Comparison of ENCODE assay signal across 9 cellular contexts in the genomic region with DNA sequence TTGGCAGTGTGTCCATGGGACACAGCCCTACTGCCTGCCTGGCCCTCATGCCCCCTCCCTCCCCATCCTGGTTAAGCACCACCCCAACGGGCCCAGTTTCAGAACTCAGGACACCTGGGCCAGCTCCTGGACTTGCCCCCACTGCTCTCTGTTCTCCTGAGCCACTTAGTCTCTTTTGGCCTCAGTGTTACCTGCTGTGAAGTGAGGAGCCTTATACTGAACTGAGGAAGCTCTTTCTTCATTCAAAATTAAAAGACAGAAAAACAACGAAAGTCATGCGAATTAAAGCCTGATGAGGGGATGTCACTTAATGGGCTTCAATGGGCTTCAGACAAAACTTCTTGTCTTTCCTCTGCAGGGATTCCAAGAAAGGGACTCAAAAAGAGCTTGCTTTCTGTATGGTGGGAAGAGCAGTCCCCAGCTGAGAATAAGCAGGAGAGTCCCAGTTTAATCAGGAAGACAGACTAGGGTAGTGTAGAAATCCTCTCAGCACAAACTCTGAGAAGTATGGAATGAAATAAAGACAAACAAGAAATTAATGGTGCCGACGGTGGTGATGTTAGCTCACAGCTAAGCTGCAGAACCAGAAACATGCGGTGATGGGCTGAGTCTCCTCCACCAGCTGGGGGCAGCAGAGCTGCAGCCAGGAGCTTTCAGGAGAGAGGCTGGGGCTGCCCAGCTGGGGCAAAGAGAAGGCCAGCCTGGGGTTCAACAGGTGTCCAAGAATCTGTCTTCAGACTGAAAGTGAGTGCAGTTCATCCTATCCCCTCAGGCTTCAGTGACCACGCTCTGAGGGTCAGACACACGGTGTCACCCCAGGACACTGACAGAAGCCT.
DNase-seq lines count a peak whose midpoint lies in the region; ATAC-seq, FAIRE-seq and TF ChIP-seq lines count a peak whose summit lies in the region.
"Had no signal": no experiment of that assay in that cellular context is flagged by ENCODE, and none has a peak within 500 bp of the region (broad histone marks: within the 10 kb centered on the region; RNA-seq: fewer than 3 reads in every experiment).

No MANE protein-coding gene starts in this region.

- no peak overlapping the region for H2AFZ ChIP-seq in GM23338

- H3K27ac ChIP-seq in GM23338 (ENCODE audit: low read depth): no peak overlapping the region

- H3K36me3 Mint-ChIP-seq in GM23338 (ENCODE audit: low read depth): no peaks in the 10 kb centered on the region
- no peaks in the 10 kb centered on the region for H3K36me3 Mint-ChIP-seq in T-helper 2 cell treated with Interferon-gamma antibody and Interleukin-4, amounts not matched to agents 5 μg/mL and 100 μg/mL, for 36 hours (ENCODE audit: low read depth)
- no peaks in the 10 kb centered on the region for H3K36me3 Mint-ChIP-seq in effector memory CD8-positive, alpha-beta T cell (ENCODE audit: insufficient read depth)
- H3K36me3 Mint-ChIP-seq in neural crest cell (ENCODE audit: low read depth): no peaks in the 10 kb centered on the region

- peak; percentile 34 for TF ChIP-seq CTCF in D721Med (IDR thresholded peaks at IDR 0.05; ENCODE audit: insufficient read depth, missing control alignments)
- peak; percentile 69 to 75 for TF ChIP-seq CTCF in GM23338 (conservative IDR thresholded peaks at IDR 0.05; ENCODE audit: low read depth in 2 of 2)
- peak; percentile 65 for TF ChIP-seq CTCF in neural crest cell (conservative IDR thresholded peaks at IDR 0.05)

- no peaks in the 10 kb centered on the region for H4K20me1 ChIP-seq in GM23338 (replicated peaks; ENCODE audit: insufficient read depth)

- H3K27me3 Mint-ChIP-seq in GM23338 (ENCODE audit: insufficient read depth, low read depth, poor library complexity) (peaks cover 55% of the 10 kb centered on the region), neural crest cell (ENCODE audit: low read depth) (peaks cover 76% of the 10 kb centered on the region)
- peaks cover 15% of the 10 kb centered on the region for H3K27me3 Mint-ChIP-seq in T-helper 2 cell treated with Interferon-gamma antibody and Interleukin-4, amounts not matched to agents 5 μg/mL and 100 μg/mL, for 36 hours (ENCODE audit: low read depth)
- H3K27me3 Mint-ChIP-seq in effector memory CD8-positive, alpha-beta T cell: no peaks in the 10 kb centered on the region

- H3K27me3 ChIP-seq in GM23338 (ENCODE audit: insufficient read depth): peaks cover 75% of the 10 kb centered on the region

- FAIRE-seq in D721Med (lab: Jason Lieb, UNC): no peak

- no peak overlapping the region for H3K4me3 ChIP-seq in GM23338

- H3K4me1 ChIP-seq in GM23338 (ENCODE audit: insufficient read depth): no peaks in the 10 kb centered on the region

- H3F3A ChIP-seq in GM23338 (replicated peaks; ENCODE audit: low read depth): no peaks in the 10 kb centered on the region

- H3K4me1 Mint-ChIP-seq in GM23338 (peaks cover 19% of the 10 kb centered on the region), neural crest cell (no peaks in the 10 kb centered on the region)
- H3K4me1 Mint-ChIP-seq in T-helper 2 cell treated with Interferon-gamma antibody and Interleukin-4, amounts not matched to agents 5 μg/mL and 100 μg/mL, for 36 hours (ENCODE audit: low read depth): no peaks in the 10 kb centered on the region
- peaks cover 39 to 55% of the 10 kb centered on the region in 2 donors for H3K4me1 Mint-ChIP-seq in effector memory CD8-positive, alpha-beta T cell (ENCODE audit: low read depth in 2 of 2)

- no peaks in the 10 kb centered on the region for H3K36me3 ChIP-seq in GM23338 (ENCODE audit: insufficient read depth)

- no peak for DNase-seq in D721Med (ENCODE audit: insufficient read length, low spot score)
- peak; percentile 70 for DNase-seq in GM23338 (ENCODE audit: low spot score)
- peak; percentile 14 for DNase-seq in T-helper 2 cell treated with Interferon-gamma antibody and Interleukin-4, amounts not matched to agents 5 μg/mL and 100 μg/mL, for 36 hours (ENCODE audit: low spot score)
- peak; percentile 60 to 66 (median 62) for DNase-seq in effector memory CD8-positive, alpha-beta T cell
- peak; percentile 39 for DNase-seq in neural crest cell (ENCODE audit: low read depth, low spot score)

- H3K4me3 Mint-ChIP-seq in GM23338 (no peak overlapping the region), neural crest cell (no peak overlapping the region)
- no peak overlapping the region for H3K4me3 Mint-ChIP-seq in T-helper 2 cell treated with Interferon-gamma antibody and Interleukin-4, amounts not matched to agents 5 μg/mL and 100 μg/mL, for 36 hours
- H3K4me3 Mint-ChIP-seq in effector memory CD8-positive, alpha-beta T cell: peak overlapping the region; percentile 23 to 45
- H3K4me3 Mint-ChIP-seq: T-helper 1 cell treated with Interleukin-12 subunit alpha and Interleukin-12 subunit beta and Interleukin-4 antibody, amounts not matched to agents 30 μg/mL and 1 μg/mL, for 36 hours had no signal

- H3K9me3 Mint-ChIP-seq in GM23338: no peaks in the 10 kb centered on the region
- no peaks in the 10 kb centered on the region for H3K9me3 Mint-ChIP-seq in T-helper 2 cell treated with Interferon-gamma antibody and Interleukin-4, amounts not matched to agents 5 μg/mL and 100 μg/mL, for 36 hours
- no peaks in the 10 kb centered on the region for H3K9me3 Mint-ChIP-seq in effector memory CD8-positive, alpha-beta T cell
- no peaks in the 10 kb centered on the region for H3K9me3 Mint-ChIP-seq in neural crest cell
- H3K9me3 Mint-ChIP-seq: T-helper 1 cell treated with Interleukin-12 subunit alpha and Interleukin-12 subunit beta and Interleukin-4 antibody, amounts not matched to agents 30 μg/mL and 1 μg/mL, for 36 hours had no signal

- no peak overlapping the region for H3K4me2 ChIP-seq in GM23338

- peak; percentile 92 for ATAC-seq in GM23338
- ATAC-seq in effector memory CD8-positive, alpha-beta T cell (replicated peaks): peak; percentile 82
- ATAC-seq in HG03139 (IDR thresholded peaks at IDR 0.05; ENCODE audit: unreplicated experiment): no peak
- no peak for ATAC-seq in GM19351 (IDR thresholded peaks at IDR 0.05; ENCODE audit: unreplicated experiment)
- no peak for ATAC-seq in HG02571 (IDR thresholded peaks at IDR 0.05; ENCODE audit: unreplicated experiment)

- no peak overlapping the region for H3K27ac Mint-ChIP-seq in GM23338
- no peak overlapping the region for H3K27ac Mint-ChIP-seq in T-helper 2 cell treated with Interferon-gamma antibody and Interleukin-4, amounts not matched to agents 5 μg/mL and 100 μg/mL, for 36 hours
- H3K27ac Mint-ChIP-seq in effector memory CD8-positive, alpha-beta T cell: no peak overlapping the region
- H3K27ac Mint-ChIP-seq in neural crest cell (ENCODE audit: unreplicated experiment): no peak overlapping the region
- H3K27ac Mint-ChIP-seq: T-helper 1 cell treated with Interleukin-12 subunit alpha and Interleukin-12 subunit beta and Interleukin-4 antibody, amounts not matched to agents 30 μg/mL and 1 μg/mL, for 36 hours had no signal

- H3K9me2 ChIP-seq in GM23338 (ENCODE audit: insufficient read depth): no peaks in the 10 kb centered on the region

- no peaks in the 10 kb centered on the region for H3K79me2 ChIP-seq in GM23338 (replicated peaks; ENCODE audit: insufficient read depth)

TF ChIP-seq in GM23338, 12 proteins besides CTCF, POLR2A, EP300 and RAD21:
- no peak for TF ChIP-seq POLR2AphosphoS5 (IDR thresholded peaks at IDR 0.05; ENCODE audit: low read depth)
- no peak for TF ChIP-seq ZNF114 (CRISPR knock-in tag; IDR thresholded peaks at IDR 0.05)
- TF ChIP-seq NANOG (IDR thresholded peaks at IDR 0.05; ENCODE audit: borderline replicate concordance): no peak
- no peak for TF ChIP-seq CREB1 (CRISPR knock-in tag; IDR thresholded peaks at IDR 0.05; ENCODE audit: low read depth)
- TF ChIP-seq, protein P1, sequence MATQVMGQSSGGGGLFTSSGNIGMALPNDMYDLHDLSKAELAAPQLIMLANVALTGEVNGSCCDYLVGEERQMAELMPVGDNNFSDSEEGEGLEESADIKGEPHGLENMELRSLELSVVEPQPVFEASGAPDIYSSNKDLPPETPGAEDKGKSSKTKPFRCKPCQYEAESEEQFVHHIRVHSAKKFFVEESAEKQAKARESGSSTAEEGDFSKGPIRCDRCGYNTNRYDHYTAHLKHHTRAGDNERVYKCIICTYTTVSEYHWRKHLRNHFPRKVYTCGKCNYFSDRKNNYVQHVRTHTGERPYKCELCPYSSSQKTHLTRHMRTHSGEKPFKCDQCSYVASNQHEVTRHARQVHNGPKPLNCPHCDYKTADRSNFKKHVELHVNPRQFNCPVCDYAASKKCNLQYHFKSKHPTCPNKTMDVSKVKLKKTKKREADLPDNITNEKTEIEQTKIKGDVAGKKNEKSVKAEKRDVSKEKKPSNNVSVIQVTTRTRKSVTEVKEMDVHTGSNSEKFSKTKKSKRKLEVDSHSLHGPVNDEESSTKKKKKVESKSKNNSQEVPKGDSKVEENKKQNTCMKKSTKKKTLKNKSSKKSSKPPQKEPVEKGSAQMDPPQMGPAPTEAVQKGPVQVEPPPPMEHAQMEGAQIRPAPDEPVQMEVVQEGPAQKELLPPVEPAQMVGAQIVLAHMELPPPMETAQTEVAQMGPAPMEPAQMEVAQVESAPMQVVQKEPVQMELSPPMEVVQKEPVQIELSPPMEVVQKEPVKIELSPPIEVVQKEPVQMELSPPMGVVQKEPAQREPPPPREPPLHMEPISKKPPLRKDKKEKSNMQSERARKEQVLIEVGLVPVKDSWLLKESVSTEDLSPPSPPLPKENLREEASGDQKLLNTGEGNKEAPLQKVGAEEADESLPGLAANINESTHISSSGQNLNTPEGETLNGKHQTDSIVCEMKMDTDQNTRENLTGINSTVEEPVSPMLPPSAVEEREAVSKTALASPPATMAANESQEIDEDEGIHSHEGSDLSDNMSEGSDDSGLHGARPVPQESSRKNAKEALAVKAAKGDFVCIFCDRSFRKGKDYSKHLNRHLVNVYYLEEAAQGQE (IDR thresholded peaks at IDR 0.05; ENCODE audit: unreplicated experiment): no peak
- no peak for TF ChIP-seq EZH2phosphoT487 (IDR thresholded peaks at IDR 0.05; ENCODE audit: unreplicated experiment)
- no peak for TF ChIP-seq EZH2 (IDR thresholded peaks at IDR 0.05; ENCODE audit: low read depth, unreplicated experiment)

Comparison
In these comparisons a context has a peak if more than half of its experiments do, and no peak if none do; other contexts are left out.
1. ATAC-seq: peak in GM23338 (single experiment) and effector memory CD8-positive, alpha-beta T cell (single experiment); none in HG03139 (single experiment), GM19351 (single experiment) and HG02571 (single experiment).
2. H3K4me3 Mint-ChIP-seq: peak in effector memory CD8-positive, alpha-beta T cell (2 of 2); none in GM23338 (single experiment), T-helper 2 cell treated with Interferon-gamma antibody and Interleukin-4, amounts not matched to agents 5 μg/mL and 100 μg/mL, for 36 hours (single experiment) and neural crest cell (single experiment).
3. Peak in every context shown above with its lines, with median percentiles within 50 percentile points of each other: CTCF ChIP-seq.